8 cellular contexts compared by ENCODE assay signal in the genomic region with DNA sequence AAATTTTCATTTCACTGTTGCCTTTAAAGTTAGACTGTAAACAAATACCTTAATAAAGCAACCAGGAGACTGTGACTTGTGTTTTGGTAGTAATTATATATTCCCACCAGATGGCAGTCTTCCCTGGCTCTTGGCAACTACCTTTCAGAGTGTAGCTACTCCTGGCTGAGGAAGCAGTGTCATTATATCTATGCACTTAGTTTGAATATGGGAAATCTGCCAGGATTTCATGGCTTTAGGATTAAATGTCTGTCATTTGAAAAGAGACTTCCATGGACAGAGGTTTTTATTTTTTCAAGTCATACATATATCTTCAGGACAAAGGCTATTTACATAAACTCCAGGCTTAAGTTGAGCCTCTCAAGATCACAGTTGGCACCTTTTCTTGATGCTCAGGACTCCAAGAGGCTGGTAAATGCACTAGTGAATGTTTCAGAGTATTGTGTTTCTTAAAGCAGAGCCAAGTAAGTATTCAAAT.
A peak's percentile ranks its signal among the peaks of the same experiment; 100 is the strongest.
DNase-seq lines count a peak whose midpoint lies in the region; ATAC-seq, FAIRE-seq and TF ChIP-seq lines count a peak whose summit lies in the region.

No MANE protein-coding gene starts in this region.

- H3F3A ChIP-seq in Loucy (ENCODE audit: low read depth), result no peaks in the 10 kb centered on the region
- no peaks in the 10 kb centered on the region for H3F3A ChIP-seq in PC-3 (ENCODE audit: low read length, unreplicated experiment)

- H3K27me3 ChIP-seq in Loucy (ENCODE audit: insufficient read depth, low read length, poor library complexity, severe bottlenecking) (no peaks in the 10 kb centered on the region), PC-3 (ENCODE audit: low read length) (peaks cover 14% of the 10 kb centered on the region; the same call in 1 of the 2 replicates), small intestine (ENCODE audit: control insufficient read depth in 2 of 2, insufficient read depth in 2 of 2, low read length in 2 of 2) (no peaks in the 10 kb centered on the region)

- H3K27ac ChIP-seq in PC-3 (ENCODE audit: low read length) (no peak overlapping the region), small intestine (ENCODE audit: low read depth in 1 of 2, low read length in 1 of 2) (no peak overlapping the region)

- DNase-seq in HFF-Myc (ENCODE audit: extremely low read depth, low read depth) (peak; percentile 65), PC-3 (peak; percentile 71), amniotic epithelial cell (ENCODE audit: low read depth) (peak; percentile 69), left ventricle myocardium superior (no peak), small intestine (peak; percentile 74)

- peak; percentile 47; the same call in 2 of the 3 replicates for TF ChIP-seq CTCF in GM12872 (IDR thresholded peaks at IDR 0.05; ENCODE audit: insufficient read depth, low read depth, low read length)
- peak; percentile 52 for TF ChIP-seq CTCF in HFF-Myc (IDR thresholded peaks at IDR 0.05; ENCODE audit: low read depth, low read length, missing control alignments)
- TF ChIP-seq CTCF in Loucy (conservative IDR thresholded peaks at IDR 0.05; ENCODE audit: low read length), result peak; percentile 76
- peak; percentile 75 for TF ChIP-seq CTCF in PC-3 (conservative IDR thresholded peaks at IDR 0.05; ENCODE audit: low read depth, low read length)

- peaks cover 5% of the 10 kb centered on the region for H3K4me1 ChIP-seq in Loucy (ENCODE audit: insufficient read depth, low read length, poor library complexity, severe bottlenecking)
- no peaks in the 10 kb centered on the region for H3K4me1 ChIP-seq in PC-3 (ENCODE audit: insufficient read depth, low read length)
- H3K4me1 ChIP-seq in small intestine (ENCODE audit: control insufficient read depth in 2 of 2, insufficient read depth in 1 of 2, low read depth in 1 of 2, low read length in 1 of 2), result no peaks in the 10 kb centered on the region

- FAIRE-seq in A204.1 (lab: Jason Lieb, UNC), result peak; percentile 95
- peak; percentile 36 for FAIRE-seq in small intestine (lab: Jason Lieb, UNC)

- H3K4me2 ChIP-seq in Loucy (ENCODE audit: low read depth, low read length, poor library complexity, severe bottlenecking), result no peak overlapping the region
- H3K4me2 ChIP-seq in PC-3 (ENCODE audit: low read length), result no peak overlapping the region

- no peaks in the 10 kb centered on the region for H3K9me2 ChIP-seq in Loucy (replicated peaks; ENCODE audit: low read depth, low read length)
- H3K9me2 ChIP-seq in PC-3 (replicated peaks; ENCODE audit: low read length), result no peaks in the 10 kb centered on the region

- H3K36me3 ChIP-seq in Loucy (ENCODE audit: insufficient read depth, low read length) (peaks cover 11% of the 10 kb centered on the region; the same call in 1 of the 2 replicates), PC-3 (ENCODE audit: low read depth, low read length) (no peaks in the 10 kb centered on the region; the same call in 1 of the 2 replicates), small intestine (ENCODE audit: control insufficient read depth in 2 of 2, insufficient read depth in 2 of 2, low read length in 2 of 2) (no peaks in the 10 kb centered on the region)

- peaks cover 50% of the 10 kb centered on the region; the same call in 1 of the 2 replicates for H3K79me2 ChIP-seq in Loucy (ENCODE audit: insufficient read depth, low read length)
- no peaks in the 10 kb centered on the region for H3K79me2 ChIP-seq in PC-3 (ENCODE audit: low read length)

- ATAC-seq in PC-3 (peak; percentile 87), left ventricle myocardium superior (peak; percentile 74)

- intact Hi-C loops in PC-3 (cut with micrococcal nuclease), result loop anchor here (2.0 to 10.0 kb wide), 4 partner anchors 118 to 994 kb away; no protein-coding TSS in a partner anchor
- intact Hi-C loops in left ventricle myocardium superior (cut with micrococcal nuclease), result loop anchor here (10.0 kb wide), 1 partner anchor 988 kb away; no protein-coding TSS in a partner anchor

- H2AFZ ChIP-seq in Loucy (ENCODE audit: low read length), result no peak overlapping the region
- no peak overlapping the region for H2AFZ ChIP-seq in PC-3 (ENCODE audit: low read length)

- H3K9ac ChIP-seq in Loucy (ENCODE audit: low read depth, low read length, poor library complexity, severe bottlenecking) (no peak overlapping the region), PC-3 (ENCODE audit: low read length) (no peak overlapping the region)

- POLR2A ChIA-PET in PC-3 (lab: Charles Lee; ENCODE audit: unreplicated experiment), result no interaction called here

- H3K9me3 ChIP-seq in Loucy (ENCODE audit: insufficient read depth, low read depth, low read length) (no peaks in the 10 kb centered on the region), PC-3 (ENCODE audit: low read length) (no peaks in the 10 kb centered on the region), small intestine (ENCODE audit: control insufficient read depth, low read depth) (no peaks in the 10 kb centered on the region)

- CTCF ChIA-PET in PC-3 (lab: Charles Lee), result interaction anchor here (0.7 kb wide), 1 partner anchor 118 kb away, joined by 3 read pairs; no protein-coding TSS in a partner anchor

- no peak overlapping the region for H3K4me3 ChIP-seq in HFF-Myc (replicated peaks; ENCODE audit: low read depth, low read length)
- H3K4me3 ChIP-seq in Loucy (ENCODE audit: low read length, poor library complexity, severe bottlenecking), result no peak overlapping the region
- no peak overlapping the region for H3K4me3 ChIP-seq in PC-3 (ENCODE audit: low read length)
- H3K4me3 ChIP-seq in small intestine (ENCODE audit: low read depth in 1 of 2, low read length in 2 of 2), result no peak overlapping the region

- no peaks in the 10 kb centered on the region for H4K20me1 ChIP-seq in Loucy (ENCODE audit: insufficient read depth, low read length, poor library complexity, severe bottlenecking)
- no peaks in the 10 kb centered on the region for H4K20me1 ChIP-seq in PC-3 (ENCODE audit: low read length)

- no TSS peak for BruUV-seq in PC-3 (replicated peaks; lab: Mats Ljungman, UMichigan)
